In the genomic region with DNA sequence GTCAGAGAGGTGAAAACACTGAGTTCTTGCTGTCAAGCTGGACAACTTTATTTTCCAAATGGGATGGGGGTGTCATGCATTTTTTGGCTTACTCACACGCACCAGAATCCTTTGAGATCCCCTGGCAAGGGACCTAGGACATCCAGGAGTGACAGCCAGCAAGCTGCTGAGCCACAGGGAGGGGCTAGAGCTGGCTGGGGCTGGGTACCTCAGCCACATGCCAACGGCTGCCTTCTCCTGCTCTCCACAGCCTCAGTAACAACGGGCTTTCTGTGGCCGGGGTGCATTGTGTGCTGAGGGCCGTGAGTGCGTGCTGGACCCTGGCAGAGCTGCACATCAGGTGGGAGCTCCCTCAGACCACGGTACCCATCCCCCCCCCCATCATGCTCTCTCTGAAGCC, we compare ENCODE assay signal across 14 cellular contexts. TPM values are rescaled to one million over a fixed set of nuclear protein-coding genes. Genes with fewer than 3 reads are reported as not detected.
DNase-seq lines count a peak whose midpoint lies in the region; ATAC-seq and TF ChIP-seq lines count a peak whose summit lies in the region.
"Had no signal": no experiment of that assay in that cellular context is flagged by ENCODE, and none has a peak within 500 bp of the region (broad histone marks: within the 10 kb centered on the region; RNA-seq: fewer than 3 reads in every experiment).

No MANE protein-coding gene starts in this region.

- H3K27me3 ChIP-seq in ACC112 (ENCODE audit: insufficient read depth, low read length): no peaks in the 10 kb centered on the region
- H3K27me3 ChIP-seq in CD8-positive, alpha-beta T cell (ENCODE audit: insufficient read depth, low read length): no peaks in the 10 kb centered on the region
- H3K27me3 ChIP-seq: adrenal gland, SJCRH30 had no signal

- peaks cover 34% of the 10 kb centered on the region for H3K4me1 ChIP-seq in ACC112 (ENCODE audit: control insufficient read depth, insufficient read depth, low read length, unreplicated experiment)
- H3K4me1 ChIP-seq in CD8-positive, alpha-beta T cell (ENCODE audit: insufficient read depth, low read length): peaks cover 92% of the 10 kb centered on the region

- CTCF ChIA-PET in CD8-positive, alpha-beta T cell (lab: Charles Lee): interaction anchor here (1.2 to 8.1 kb wide), 4 partner anchors 14 to 72 kb away, joined by 3 to 96 read pairs (median 35); no protein-coding TSS in a partner anchor
- CTCF ChIA-PET in activated CD4-positive, alpha-beta memory T cell treated with anti-CD3 and anti-CD28 coated beads for 36 hours (lab: Charles Lee): interaction anchor here (1.2 to 6.5 kb wide), 2 partner anchors 14 to 72 kb away, joined by 3 to 84 read pairs; no protein-coding TSS in a partner anchor

- no peak for ATAC-seq in CD8-positive, alpha-beta T cell
- no peak for ATAC-seq in GM21717 (IDR thresholded peaks at IDR 0.05; ENCODE audit: unreplicated experiment)
- no peak for ATAC-seq in HG02885 (IDR thresholded peaks at IDR 0.05; ENCODE audit: poor library complexity, unreplicated experiment)
- ATAC-seq in HG03025 (IDR thresholded peaks at IDR 0.05; ENCODE audit: low FRiP score, unreplicated experiment): no peak
- ATAC-seq: K562, left ventricle myocardium superior had no signal

- no peaks in the 10 kb centered on the region for H3K27me3 Mint-ChIP-seq in CD8-positive, alpha-beta T cell (ENCODE audit: low read depth)
- no peaks in the 10 kb centered on the region for H3K27me3 Mint-ChIP-seq in activated CD4-positive, alpha-beta memory T cell treated with anti-CD3 and anti-CD28 coated beads for 36 hours

- H3K4me3 Mint-ChIP-seq in CD8-positive, alpha-beta T cell: no peak overlapping the region
- H3K4me3 Mint-ChIP-seq in activated CD4-positive, alpha-beta memory T cell treated with anti-CD3 and anti-CD28 coated beads for 36 hours: no peak overlapping the region

- H3K9me3 Mint-ChIP-seq in CD8-positive, alpha-beta T cell: no peaks in the 10 kb centered on the region
- H3K9me3 Mint-ChIP-seq in activated CD4-positive, alpha-beta memory T cell treated with anti-CD3 and anti-CD28 coated beads for 36 hours: no peaks in the 10 kb centered on the region

- POLR2A ChIA-PET in CD8-positive, alpha-beta T cell (lab: Charles Lee): interaction anchor here (0.6 to 7.8 kb wide), 6 partner anchors 9 to 1532 kb away, joined by 3 to 86 read pairs (median 10); a partner anchor contains a TSS
- POLR2A ChIA-PET in activated CD4-positive, alpha-beta memory T cell treated with anti-CD3 and anti-CD28 coated beads for 36 hours (lab: Charles Lee): interaction anchor here (0.6 to 1.6 kb wide), 4 partner anchors 11 to 70 kb away, joined by 3 read pairs; no protein-coding TSS in a partner anchor

- no peak for TF ChIP-seq CTCF in CD8-positive, alpha-beta T cell (IDR thresholded peaks at IDR 0.05)

- DNase-seq in CD8-positive, alpha-beta T cell: no peak
- DNase-seq in activated CD4-positive, alpha-beta memory T cell treated with anti-CD3 and anti-CD28 coated beads for 36 hours: no peak
- peak; percentile 8 for DNase-seq in medulla oblongata (ENCODE audit: extremely low spot score)
- no peak for DNase-seq in iPS-NIHi11 (ENCODE audit: low spot score)
- DNase-seq: adrenal gland, left ventricle myocardium superior, NCI-H1417 treated with DMSO at 0.1 percent for 48 hours, NCI-H2227 treated with DMSO at 0.1 percent for 48 hours, SJCRH30 had no signal

- H3K36me3 ChIP-seq in ACC112 (ENCODE audit: insufficient read depth, low read length): peaks cover 27% of the 10 kb centered on the region
- H3K36me3 ChIP-seq in CD8-positive, alpha-beta T cell (ENCODE audit: insufficient read depth, low read length): peaks cover 61% of the 10 kb centered on the region
- H3K36me3 ChIP-seq: SJCRH30 had no signal

- no peak overlapping the region for H3K4me3 ChIP-seq in ACC112 (ENCODE audit: low read depth, low read length)
- H3K4me3 ChIP-seq in CD8-positive, alpha-beta T cell (ENCODE audit: low read depth, low read length): no peak overlapping the region
- H3K4me3 ChIP-seq: adrenal gland, K562, SJCRH30 had no signal

- H3K9me3 ChIP-seq in CD8-positive, alpha-beta T cell (ENCODE audit: low read length): no peaks in the 10 kb centered on the region
- H3K9me3 ChIP-seq: adrenal gland, SJCRH30 had no signal

- intact Hi-C loops in CD8-positive, alpha-beta T cell (cut with DNase I, micrococcal nuclease): no loop called here
- intact Hi-C loops in activated CD4-positive, alpha-beta memory T cell treated with anti-CD3 and anti-CD28 coated beads for 36 hours (cut with micrococcal nuclease): no loop called here

- H3K36me3 Mint-ChIP-seq in CD8-positive, alpha-beta T cell: peaks cover 86% of the 10 kb centered on the region
- peaks cover 71% of the 10 kb centered on the region for H3K36me3 Mint-ChIP-seq in activated CD4-positive, alpha-beta memory T cell treated with anti-CD3 and anti-CD28 coated beads for 36 hours

- H3K27ac Mint-ChIP-seq in CD8-positive, alpha-beta T cell: peak overlapping the region; percentile 99
- H3K27ac Mint-ChIP-seq in activated CD4-positive, alpha-beta memory T cell treated with anti-CD3 and anti-CD28 coated beads for 36 hours: peak overlapping the region; percentile 98

- no peaks in the 10 kb centered on the region for H3K79me2 ChIP-seq in ACC112 (ENCODE audit: control insufficient read depth, insufficient read depth, low read length, unreplicated experiment)

- peaks cover 88% of the 10 kb centered on the region for H3K4me1 Mint-ChIP-seq in CD8-positive, alpha-beta T cell (ENCODE audit: low read depth)
- H3K4me1 Mint-ChIP-seq in activated CD4-positive, alpha-beta memory T cell treated with anti-CD3 and anti-CD28 coated beads for 36 hours (ENCODE audit: low read depth): peaks cover 78% of the 10 kb centered on the region

- peak overlapping the region; percentile 68 for H3K27ac ChIP-seq in ACC112 (ENCODE audit: low read depth, low read length)
- peak overlapping the region; percentile 17 for H3K27ac ChIP-seq in CD8-positive, alpha-beta T cell (ENCODE audit: low read depth, low read length)
- H3K27ac ChIP-seq: SJCRH30 had no signal

- H2AFZ ChIP-seq in ACC112 (ENCODE audit: low read length, unreplicated experiment): no peak overlapping the region

RNA-seq across cellular contexts. Expression of a gene that starts 47.6 kb away (rescaled TPM):
- total RNA-seq in CD8-positive, alpha-beta T cell: 100 to 1,000 TPM; 670 to 690 TPM
- total RNA-seq in activated CD4-positive, alpha-beta memory T cell treated with anti-CD3 and anti-CD28 coated beads for 36 hours: 100 to 1,000 TPM; 151 to 167 TPM

RNA-seq across cellular contexts. Expression of a gene that starts 55.4 kb away (rescaled TPM):
- total RNA-seq in CD8-positive, alpha-beta T cell: 1 to 10 TPM; 5.7 to 6.8 TPM
- total RNA-seq in activated CD4-positive, alpha-beta memory T cell treated with anti-CD3 and anti-CD28 coated beads for 36 hours: 1 to 10 TPM; 7.3 to 8.1 TPM
